22 cellular contexts compared by ENCODE assay signal in the genomic region with DNA sequence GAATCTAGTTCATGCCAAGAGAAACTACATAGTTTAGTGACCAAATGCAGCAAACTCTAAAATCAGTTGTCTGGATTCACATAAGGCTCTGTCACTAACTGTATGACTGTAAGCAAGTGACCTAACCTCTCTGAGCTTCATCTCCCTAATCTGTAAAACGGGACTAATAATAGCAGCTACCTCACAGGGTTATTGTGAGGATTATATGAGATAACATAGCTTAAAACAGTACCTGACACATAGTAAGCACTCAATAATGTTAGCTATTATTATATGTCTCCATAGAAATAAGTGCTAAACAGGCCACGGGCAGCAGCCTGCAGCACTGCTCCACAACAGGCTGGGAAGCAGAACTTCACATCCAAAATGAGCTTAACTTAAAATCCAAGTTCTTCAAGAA. TPM values are rescaled to one million over a fixed set of nuclear protein-coding genes. Genes with fewer than 3 reads are reported as not detected.
A peak's percentile ranks its signal among the peaks of the same experiment; 100 is the strongest.
DNase-seq lines count a peak whose midpoint lies in the region; ATAC-seq and TF ChIP-seq lines count a peak whose summit lies in the region.
"Had no signal": no experiment of that assay in that cellular context is flagged by ENCODE, and none has a peak within 500 bp of the region (broad histone marks: within the 10 kb centered on the region; RNA-seq: fewer than 3 reads in every experiment).

No MANE protein-coding gene starts in this region.

- H3K4me3 ChIP-seq in mammary epithelial cell (replicated peaks in 1 of 3; ENCODE audit: insufficient read depth in 1 of 3, low read depth in 2 of 3, low read length in 3 of 3) (no peak overlapping the region), heart right ventricle (no peak overlapping the region), neural progenitor cell (no peak overlapping the region)
- H3K4me3 ChIP-seq: A549, thoracic aorta had no signal

- H3K27ac Mint-ChIP-seq in MCF 10A (ENCODE audit: low read depth, unreplicated experiment) (no peak overlapping the region), neural progenitor cell (peak overlapping the region; percentile 3)
- H3K27ac Mint-ChIP-seq in activated T-helper 2 cell treated with anti-CD3 and anti-CD28 coated beads, Interferon-gamma antibody, Interleukin-2, Interleukin-4, amounts not matched to agents 10 μg/mL and 5 μg/mL and 100 μg/mL, durations not matched to agents 14 hours and 24 hours and 36 hours = no peak overlapping the region

- H3F3A ChIP-seq in neural progenitor cell (ENCODE audit: low read depth) = peaks cover 40% of the 10 kb centered on the region

- H3K4me1 Mint-ChIP-seq in MCF 10A (ENCODE audit: insufficient read depth, unreplicated experiment) (no peaks in the 10 kb centered on the region), neural progenitor cell (peaks cover 21% of the 10 kb centered on the region)
- peaks cover 11% of the 10 kb centered on the region for H3K4me1 Mint-ChIP-seq in activated T-helper 2 cell treated with anti-CD3 and anti-CD28 coated beads, Interferon-gamma antibody, Interleukin-2, Interleukin-4, amounts not matched to agents 10 μg/mL and 5 μg/mL and 100 μg/mL, durations not matched to agents 14 hours and 24 hours and 36 hours (ENCODE audit: low read depth)

- H3K27ac ChIP-seq in mammary epithelial cell (ENCODE audit: insufficient read depth, low read depth, low read length) = peak overlapping the region; percentile 78
- peak overlapping the region in 9 of 10 donors; percentile 2 to 87 (median 73) for H3K27ac ChIP-seq in heart right ventricle
- peak overlapping the region; percentile 85 for H3K27ac ChIP-seq in neural progenitor cell

- H3K36me3 ChIP-seq in mammary epithelial cell (ENCODE audit: insufficient read depth, low read length) (no peaks in the 10 kb centered on the region), heart right ventricle (no peaks in the 10 kb centered on the region), neural progenitor cell (no peaks in the 10 kb centered on the region)
- H3K36me3 ChIP-seq: thoracic aorta had no signal

- no peak for TF ChIP-seq CTCF in mammary epithelial cell (conservative IDR thresholded peaks at IDR 0.05 in 1 of 2, IDR thresholded peaks at IDR 0.05 in 1 of 2; ENCODE audit: extremely low read depth in 1 of 2, insufficient read depth in 1 of 2, low read depth in 1 of 2, low read length in 2 of 2)
- TF ChIP-seq CTCF in MCF 10A (IDR thresholded peaks at IDR 0.05; ENCODE audit: unreplicated experiment) = no peak
- no peak for TF ChIP-seq CTCF in heart right ventricle (IDR thresholded peaks at IDR 0.05)
- TF ChIP-seq CTCF in neural progenitor cell (IDR thresholded peaks at IDR 0.05) = no peak

- H3K9ac ChIP-seq in mammary epithelial cell (ENCODE audit: insufficient read depth, low read length) (no peak overlapping the region), neural progenitor cell (no peak overlapping the region)
- H3K9ac ChIP-seq: SK-N-SH had no signal

- intact Hi-C loops in mammary epithelial cell (cut with micrococcal nuclease) (loop anchor here (1.0 kb wide), 1 partner anchor 27 kb away; no protein-coding TSS in a partner anchor), MCF 10A (cut with micrococcal nuclease) (no loop called here), heart right ventricle (cut with DNase I) (no loop called here)
- intact Hi-C loops in activated T-helper 2 cell treated with anti-CD3 and anti-CD28 coated beads, Interferon-gamma antibody, Interleukin-2, Interleukin-4, amounts not matched to agents 10 μg/mL and 5 μg/mL and 100 μg/mL, durations not matched to agents 14 hours and 24 hours and 36 hours (cut with micrococcal nuclease) = no loop called here

- H3K27me3 ChIP-seq in mammary epithelial cell (ENCODE audit: insufficient read depth, low read length) (no peaks in the 10 kb centered on the region), heart right ventricle (no peaks in the 10 kb centered on the region), neural progenitor cell (no peaks in the 10 kb centered on the region)

- H3K9me3 Mint-ChIP-seq in MCF 10A (ENCODE audit: unreplicated experiment) (no peaks in the 10 kb centered on the region), neural progenitor cell (peaks cover 2% of the 10 kb centered on the region)
- no peaks in the 10 kb centered on the region for H3K9me3 Mint-ChIP-seq in activated T-helper 2 cell treated with anti-CD3 and anti-CD28 coated beads, Interferon-gamma antibody, Interleukin-2, Interleukin-4, amounts not matched to agents 10 μg/mL and 5 μg/mL and 100 μg/mL, durations not matched to agents 14 hours and 24 hours and 36 hours
- H3K9me3 Mint-ChIP-seq: CD4-positive, alpha-beta memory T cell; central memory CD8-positive, alpha-beta T cell had no signal

- in situ Hi-C loops in mammary epithelial cell (cut with MboI; ENCODE audit: low sequenced_read_pairs in 2 of 2) = no loop called here

- H3K79me2 ChIP-seq in mammary epithelial cell (ENCODE audit: insufficient read depth, low read length) = peaks cover 100% of the 10 kb centered on the region
- H3K79me2 ChIP-seq in neural progenitor cell (ENCODE audit: low read depth) = peaks cover 100% of the 10 kb centered on the region

- POLR2A ChIA-PET in MCF 10A (lab: Yijun Ruan, JAX) = interaction anchor here (0.6 to 15.9 kb wide), 6 partner anchors 12 to 42 kb away, joined by 3 to 270 read pairs (median 8); a partner anchor contains a TSS

- H3K27me3 Mint-ChIP-seq in MCF 10A (ENCODE audit: insufficient read depth, unreplicated experiment) (no peaks in the 10 kb centered on the region), neural progenitor cell (ENCODE audit: insufficient read depth, low read depth) (no peaks in the 10 kb centered on the region)
- H3K27me3 Mint-ChIP-seq in activated T-helper 2 cell treated with anti-CD3 and anti-CD28 coated beads, Interferon-gamma antibody, Interleukin-2, Interleukin-4, amounts not matched to agents 10 μg/mL and 5 μg/mL and 100 μg/mL, durations not matched to agents 14 hours and 24 hours and 36 hours (ENCODE audit: low read depth) = no peaks in the 10 kb centered on the region
- H3K27me3 Mint-ChIP-seq: CD4-positive, alpha-beta memory T cell; central memory CD8-positive, alpha-beta T cell had no signal

- H3K4me1 ChIP-seq in mammary epithelial cell (ENCODE audit: insufficient read depth, low read length) = peaks cover 38% of the 10 kb centered on the region
- H3K4me1 ChIP-seq in heart right ventricle = peaks cover 14 to 100% (median 80%) of the 10 kb centered on the region in 9 donors
- peaks cover 65% of the 10 kb centered on the region for H3K4me1 ChIP-seq in neural progenitor cell

- ATAC-seq in heart right ventricle = peak in 7 of 8 donors; percentile 37 to 79 (median 58)
- ATAC-seq: PC-3 had no signal

- H2AFZ ChIP-seq in mammary epithelial cell (ENCODE audit: low read depth, low read length) = no peak overlapping the region
- no peak overlapping the region for H2AFZ ChIP-seq in neural progenitor cell (replicated peaks)

- DNase-seq in mammary epithelial cell = no peak
- DNase-seq in MCF 10A (ENCODE audit: unreplicated experiment) = no peak
- no peak for DNase-seq in heart right ventricle
- no peak for DNase-seq in neural progenitor cell (ENCODE audit: low spot score)
- DNase-seq in GM19238 (ENCODE audit: insufficient read length, low spot score) = no peak
- no peak for DNase-seq in C1 segment of cervical spinal cord (lab: John Stamatoyannopoulos, UW)
- DNase-seq in SHP77 (lab: John Stamatoyannopoulos, UW) = no peak
- DNase-seq in activated T-helper 2 cell treated with anti-CD3 and anti-CD28 coated beads, Interferon-gamma antibody, Interleukin-2, Interleukin-4, amounts not matched to agents 10 μg/mL and 5 μg/mL and 100 μg/mL, durations not matched to agents 14 hours and 24 hours and 36 hours (ENCODE audit: low spot score) = no peak
- DNase-seq: CD4-positive, alpha-beta memory T cell; DND-41; GOT3; NCI-H1436 treated with DMSO at 0.1 percent for 48 hours; NCI-H2171 treated with DMSO at 0.1 percent for 48 hours; NCI-H774; PC-3; posterior cingulate gyrus; SK-N-SH; stimulated activated CD4-positive, alpha-beta T cell treated with anti-CD3 and anti-CD28 coated beads, Interleukin-12 subunit alpha, Interleukin-12 subunit beta, amount 100 ng/mL, for 4 hours; T-helper 9 cell had no signal

- peaks cover 12% of the 10 kb centered on the region for H3K36me3 Mint-ChIP-seq in MCF 10A (ENCODE audit: insufficient read depth, unreplicated experiment)
- H3K36me3 Mint-ChIP-seq in neural progenitor cell = peaks cover 6% of the 10 kb centered on the region
- H3K36me3 Mint-ChIP-seq in activated T-helper 2 cell treated with anti-CD3 and anti-CD28 coated beads, Interferon-gamma antibody, Interleukin-2, Interleukin-4, amounts not matched to agents 10 μg/mL and 5 μg/mL and 100 μg/mL, durations not matched to agents 14 hours and 24 hours and 36 hours (ENCODE audit: low read depth) = peaks cover 11% of the 10 kb centered on the region

- no peaks in the 10 kb centered on the region for H3K9me3 ChIP-seq in mammary epithelial cell (replicated peaks; ENCODE audit: insufficient read depth, low read length)
- peaks cover 0 to 8% (median 0%) of the 10 kb centered on the region in 11 donors for H3K9me3 ChIP-seq in heart right ventricle
- no peaks in the 10 kb centered on the region for H3K9me3 ChIP-seq in neural progenitor cell (ENCODE audit: low read depth)
- H3K9me3 ChIP-seq: A549, SK-N-SH, thoracic aorta had no signal

- dilution Hi-C loops in mammary epithelial cell (cut with HindIII; ENCODE audit: low sequenced_read_pairs) = no loop called here

- no TSS peak for BruUV-seq in mammary epithelial cell (replicated peaks; lab: Mats Ljungman, UMichigan)
- no TSS peak for BruUV-seq in MCF 10A (replicated peaks; lab: Mats Ljungman, UMichigan)

- CTCF ChIA-PET in mammary epithelial cell (lab: Charles Lee; ENCODE audit: low non-redundant PET) = no interaction called here
- CTCF ChIA-PET in MCF 10A (lab: Yijun Ruan, JAX) = interaction anchor here (1.0 to 3.8 kb wide), 2 partner anchors 32 to 82 kb away, joined by 3 to 32 read pairs; a partner anchor contains a TSS

- no peak overlapping the region for H3K4me3 Mint-ChIP-seq in MCF 10A (ENCODE audit: unreplicated experiment)
- no peak overlapping the region for H3K4me3 Mint-ChIP-seq in neural progenitor cell
- no peak overlapping the region for H3K4me3 Mint-ChIP-seq in activated T-helper 2 cell treated with anti-CD3 and anti-CD28 coated beads, Interferon-gamma antibody, Interleukin-2, Interleukin-4, amounts not matched to agents 10 μg/mL and 5 μg/mL and 100 μg/mL, durations not matched to agents 14 hours and 24 hours and 36 hours (ENCODE audit: low read depth)
- H3K4me3 Mint-ChIP-seq: central memory CD8-positive, alpha-beta T cell had no signal

- H3K4me2 ChIP-seq in mammary epithelial cell (ENCODE audit: insufficient read depth, low read depth, low read length) (no peak overlapping the region), neural progenitor cell (peak overlapping the region; percentile 72)
- H3K4me2 ChIP-seq: SK-N-SH had no signal

- H4K20me1 ChIP-seq in mammary epithelial cell (ENCODE audit: insufficient read depth, low read length) = no peaks in the 10 kb centered on the region
- peaks cover 92% of the 10 kb centered on the region for H4K20me1 ChIP-seq in neural progenitor cell (ENCODE audit: low read depth)

- WGBS in mammary epithelial cell (ENCODE audit: low coverage, missing lambda C conversion rate) = 64% methylated on average over 2 of the region's 2 CpGs
- WGBS in heart right ventricle, 2 donors = 41 to 57% methylated on average over 2 of the region's 2 CpGs

RNA-seq across cellular contexts. Expression of a gene that starts 30.2 kb away (rescaled TPM):
- total RNA-seq in mammary epithelial cell (100 to 1,000 TPM; 118 to 143 TPM), MCF 10A (2022) (71.0 and 78.9 TPM in 2 replicates), heart right ventricle (100 to 1,000 TPM; 167 to 212 (median 188) TPM), neural progenitor cell (ENCODE audit: low replicate concordance) (84.4 and 110 TPM in 2 replicates)
- polyA plus RNA-seq in mammary epithelial cell (206 TPM), heart right ventricle (100 to 1,000 TPM in 1 of 2 donors, 10 to 100 TPM in 1; 89.9 to 121 TPM)
- 246 TPM for polyA minus RNA-seq in mammary epithelial cell
- total RNA-seq in activated T-helper 2 cell treated with anti-CD3 and anti-CD28 coated beads, Interferon-gamma antibody, Interleukin-2, Interleukin-4, amounts not matched to agents 10 μg/mL and 5 μg/mL and 100 μg/mL, durations not matched to agents 14 hours and 24 hours and 36 hours = 69.3 and 76.6 TPM in 2 replicates
